Comparison of ENCODE assay signal across 15 cellular contexts in the genomic region with DNA sequence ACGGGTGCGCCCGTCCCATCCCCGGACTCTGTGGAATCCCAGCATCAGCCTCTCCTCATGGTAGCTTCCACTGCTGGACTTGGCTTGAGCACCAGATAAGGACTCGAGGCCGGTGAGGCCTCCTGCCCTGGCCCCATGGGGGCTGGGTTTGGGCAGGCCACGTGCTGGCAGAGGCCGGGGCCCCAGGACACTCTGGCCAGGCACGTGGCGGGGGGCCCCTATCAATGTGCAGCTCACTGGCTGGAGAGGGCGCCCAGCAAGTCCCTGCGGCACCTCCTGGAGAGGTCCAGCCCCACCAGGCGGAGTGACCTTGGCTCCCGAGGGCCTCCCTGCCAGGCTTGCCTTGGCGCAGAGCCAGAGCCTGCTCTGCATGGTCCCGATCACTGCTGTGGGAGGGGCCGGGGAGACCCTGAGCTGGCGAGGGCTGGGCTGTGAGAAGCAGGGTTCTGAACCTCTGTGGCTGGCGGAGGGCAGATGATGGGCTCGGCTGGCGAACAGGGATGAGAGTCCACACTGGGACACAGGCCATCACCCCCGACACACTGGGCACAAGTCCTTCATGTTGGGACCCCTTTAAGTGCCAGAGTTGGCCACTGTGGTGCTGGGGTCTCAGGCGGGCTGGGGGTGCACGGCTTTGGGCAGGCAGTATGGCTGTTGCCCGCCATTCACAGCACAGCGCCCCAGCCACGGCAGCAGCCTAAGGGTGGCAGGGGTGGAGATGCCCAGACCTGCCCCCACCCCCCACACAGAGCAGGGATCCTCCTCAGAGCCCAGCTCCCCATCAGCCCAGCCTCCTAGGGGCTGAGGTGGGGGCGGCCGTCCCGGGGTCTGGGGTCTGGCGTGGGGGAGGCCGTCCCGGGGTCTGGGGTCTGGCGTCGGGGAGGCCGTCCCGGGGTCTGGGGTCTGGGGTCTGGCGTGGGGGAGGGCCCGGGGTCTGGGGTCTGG. TPM values are rescaled to one million over a fixed set of nuclear protein-coding genes. Genes with fewer than 3 reads are reported as not detected.
A peak's percentile ranks its signal among the peaks of the same experiment; 100 is the strongest.
DNase-seq lines count a peak whose midpoint lies in the region; ATAC-seq and TF ChIP-seq lines count a peak whose summit lies in the region.
"Had no signal": no experiment of that assay in that cellular context is flagged by ENCODE, and none has a peak within 500 bp of the region (broad histone marks: within the 10 kb centered on the region; RNA-seq: fewer than 3 reads in every experiment).

No MANE protein-coding gene starts in this region.

- in situ Hi-C loops in transverse colon (cut with MboI; ENCODE audit: low pct_ligation_motif_present in 1 of 4, low pct_unique_long_range_greater_than_20kb in 1 of 4, low sequenced_read_pairs in 3 of 4): no loop called here
- in situ Hi-C loops in ACHN (cut with HindIII; ENCODE audit: low pct_ligation_motif_present, low pct_unique_long_range_greater_than_20kb, low sequenced_read_pairs): no loop called here

- H3K4me1 Mint-ChIP-seq in activated naive CD8-positive, alpha-beta T cell treated with anti-CD3 and anti-CD28 coated beads, Interleukin-2, amount 10 ng/mL, durations not matched to agents 7 days and 5 days: no peaks in the 10 kb centered on the region
- H3K4me1 Mint-ChIP-seq in activated naive CD8-positive, alpha-beta T cell treated with anti-CD3 and anti-CD28 coated beads for 36 hours: no peaks in the 10 kb centered on the region
- no peaks in the 10 kb centered on the region for H3K4me1 Mint-ChIP-seq in activated CD4-positive, alpha-beta memory T cell treated with anti-CD3 and anti-CD28 coated beads for 36 hours (ENCODE audit: low read depth)

- WGBS in liver: 37% methylated on average over 39 of the region's 39 CpGs
- WGBS in transverse colon (ENCODE audit: low coverage in 1 of 2), 2 donors: 76% methylated on average over 21 of the region's 39 CpGs; no CpG with 5 or more reads in 1 of the 2 donors

- peak in 1 of 2 donors; percentile 64 for TF ChIP-seq RAD21 in liver (IDR thresholded peaks at IDR 0.05)

- H3K36me3 ChIP-seq in liver (ENCODE audit: control insufficient read depth in 4 of 4, insufficient read depth in 3 of 4, low read depth in 1 of 4, low read length in 3 of 4) (peaks cover 0 to 2% (median 0%) of the 10 kb centered on the region in 4 donors), transverse colon (no peaks in the 10 kb centered on the region)

- peak overlapping the region; percentile 86 for H3K27ac ChIP-seq in RWPE1
- peak overlapping the region; percentile 90 to 91 for H3K27ac ChIP-seq in liver (ENCODE audit: low read depth in 1 of 2, low read length in 2 of 2)
- no peak overlapping the region for H3K27ac ChIP-seq in transverse colon
- H3K27ac ChIP-seq: parathyroid adenoma had no signal

- H3K9me3 ChIP-seq in liver (ENCODE audit: control insufficient read depth in 4 of 4, low read length in 3 of 4): no peaks in the 10 kb centered on the region
- no peaks in the 10 kb centered on the region for H3K9me3 ChIP-seq in transverse colon
- H3K9me3 ChIP-seq: esophagus muscularis mucosa had no signal

- H3K4me1 ChIP-seq in liver (ENCODE audit: control insufficient read depth in 4 of 4, insufficient read depth in 4 of 4, low read length in 3 of 4) (peaks cover 69 to 97% (median 86%) of the 10 kb centered on the region in 4 donors), transverse colon (peaks cover 31 to 80% (median 62%) of the 10 kb centered on the region in 4 donors)

- no peak overlapping the region for H3K4me3 Mint-ChIP-seq in activated naive CD8-positive, alpha-beta T cell treated with anti-CD3 and anti-CD28 coated beads, Interleukin-2, amount 10 ng/mL, durations not matched to agents 7 days and 5 days
- H3K4me3 Mint-ChIP-seq in activated naive CD8-positive, alpha-beta T cell treated with anti-CD3 and anti-CD28 coated beads for 36 hours: no peak overlapping the region
- H3K4me3 Mint-ChIP-seq in activated CD4-positive, alpha-beta memory T cell treated with anti-CD3 and anti-CD28 coated beads for 36 hours: no peak overlapping the region
- H3K4me3 Mint-ChIP-seq: activated T-cell treated with anti-CD3 and anti-CD28 coated beads, Interleukin-2, amount 50 U/mL, for 24 hours; T-helper 17 cell had no signal

- no peaks in the 10 kb centered on the region for H3K9me3 Mint-ChIP-seq in activated naive CD8-positive, alpha-beta T cell treated with anti-CD3 and anti-CD28 coated beads, Interleukin-2, amount 10 ng/mL, durations not matched to agents 7 days and 5 days
- H3K9me3 Mint-ChIP-seq in activated naive CD8-positive, alpha-beta T cell treated with anti-CD3 and anti-CD28 coated beads for 36 hours: no peaks in the 10 kb centered on the region
- H3K9me3 Mint-ChIP-seq in activated CD4-positive, alpha-beta memory T cell treated with anti-CD3 and anti-CD28 coated beads for 36 hours: no peaks in the 10 kb centered on the region
- H3K9me3 Mint-ChIP-seq: activated T-cell treated with anti-CD3 and anti-CD28 coated beads, Interleukin-2, amount 50 U/mL, for 24 hours had no signal

- no peaks in the 10 kb centered on the region for H3K27me3 ChIP-seq in liver (ENCODE audit: control insufficient read depth in 4 of 4, insufficient read depth in 4 of 4, low read length in 3 of 4)
- no peaks in the 10 kb centered on the region for H3K27me3 ChIP-seq in transverse colon
- H3K27me3 ChIP-seq: esophagus muscularis mucosa had no signal

- H3K9ac ChIP-seq in liver (ENCODE audit: low read depth in 1 of 2, low read length in 2 of 2): no peak overlapping the region
- H3K9ac ChIP-seq: parathyroid adenoma had no signal

- H3K4me3 ChIP-seq in liver (ENCODE audit: low read depth in 1 of 3, low read length in 3 of 3) (no peak overlapping the region), transverse colon (no peak overlapping the region)
- H3K4me3 ChIP-seq: esophagus muscularis mucosa had no signal

- intact Hi-C loops in transverse colon (cut with DNase I; ENCODE audit: low total_unique reads): no loop called here
- intact Hi-C loops in activated CD4-positive, alpha-beta memory T cell treated with anti-CD3 and anti-CD28 coated beads for 36 hours (cut with micrococcal nuclease): no loop called here

- no peak for ATAC-seq in activated naive CD8-positive, alpha-beta T cell treated with anti-CD3 and anti-CD28 coated beads, Interleukin-2, amount 10 ng/mL, durations not matched to agents 7 days and 5 days (ENCODE audit: low read depth)
- ATAC-seq: T-helper 17 cell had no signal

- H3K36me3 Mint-ChIP-seq in activated naive CD8-positive, alpha-beta T cell treated with anti-CD3 and anti-CD28 coated beads, Interleukin-2, amount 10 ng/mL, durations not matched to agents 7 days and 5 days: no peaks in the 10 kb centered on the region
- H3K36me3 Mint-ChIP-seq in activated naive CD8-positive, alpha-beta T cell treated with anti-CD3 and anti-CD28 coated beads for 36 hours: no peaks in the 10 kb centered on the region
- H3K36me3 Mint-ChIP-seq in activated CD4-positive, alpha-beta memory T cell treated with anti-CD3 and anti-CD28 coated beads for 36 hours: no peaks in the 10 kb centered on the region

- TF ChIP-seq EP300 in transverse colon (IDR thresholded peaks at IDR 0.05; ENCODE audit: low read depth): no peak

- TF ChIP-seq POLR2A in transverse colon (IDR thresholded peaks at IDR 0.05): no peak

- peak; percentile 25 for DNase-seq in activated naive CD8-positive, alpha-beta T cell treated with anti-CD3 and anti-CD28 coated beads, Interleukin-2, amount 10 ng/mL, durations not matched to agents 7 days and 5 days
- DNase-seq in activated naive CD8-positive, alpha-beta T cell treated with anti-CD3 and anti-CD28 coated beads for 36 hours: no peak
- DNase-seq in RWPE1 (ENCODE audit: low spot score) (no peak), transverse colon (peak; percentile 46), NCI-H226 (no peak), ACHN (no peak)
- DNase-seq in activated CD4-positive, alpha-beta memory T cell treated with anti-CD3 and anti-CD28 coated beads for 36 hours: no peak
- DNase-seq: activated T-cell treated with anti-CD3 and anti-CD28 coated beads, Interleukin-2, amount 50 U/mL, for 24 hours; midbrain; MM.1S; trophoblast cell had no signal

- POLR2A ChIA-PET in activated naive CD8-positive, alpha-beta T cell treated with anti-CD3 and anti-CD28 coated beads, Interleukin-2, amount 10 ng/mL, durations not matched to agents 7 days and 5 days (lab: Charles Lee): no interaction called here
- POLR2A ChIA-PET in RWPE1 (lab: Yijun Ruan, JAX; ENCODE audit: low non-redundant PET): no interaction called here
- POLR2A ChIA-PET in activated CD4-positive, alpha-beta memory T cell treated with anti-CD3 and anti-CD28 coated beads for 36 hours (lab: Charles Lee): no interaction called here

- CTCF ChIA-PET in RWPE1 (lab: Yijun Ruan, JAX): interaction anchor here (0.6 kb wide), 3 partner anchors 150 to 649 kb away, joined by 3 to 7 read pairs (median 3); no protein-coding TSS in a partner anchor
- CTCF ChIA-PET in activated CD4-positive, alpha-beta memory T cell treated with anti-CD3 and anti-CD28 coated beads for 36 hours (lab: Charles Lee): interaction anchor here (0.9 to 1.5 kb wide), 2 partner anchors 11 to 38 kb away, joined by 3 read pairs; no protein-coding TSS in a partner anchor

- no peaks in the 10 kb centered on the region for H3K27me3 Mint-ChIP-seq in activated naive CD8-positive, alpha-beta T cell treated with anti-CD3 and anti-CD28 coated beads, Interleukin-2, amount 10 ng/mL, durations not matched to agents 7 days and 5 days
- H3K27me3 Mint-ChIP-seq in activated naive CD8-positive, alpha-beta T cell treated with anti-CD3 and anti-CD28 coated beads for 36 hours: no peaks in the 10 kb centered on the region
- H3K27me3 Mint-ChIP-seq in activated CD4-positive, alpha-beta memory T cell treated with anti-CD3 and anti-CD28 coated beads for 36 hours: no peaks in the 10 kb centered on the region
- H3K27me3 Mint-ChIP-seq: activated T-cell treated with anti-CD3 and anti-CD28 coated beads, Interleukin-2, amount 50 U/mL, for 24 hours; T-helper 17 cell had no signal

- H3K27ac Mint-ChIP-seq in activated naive CD8-positive, alpha-beta T cell treated with anti-CD3 and anti-CD28 coated beads, Interleukin-2, amount 10 ng/mL, durations not matched to agents 7 days and 5 days: no peak overlapping the region
- no peak overlapping the region for H3K27ac Mint-ChIP-seq in activated naive CD8-positive, alpha-beta T cell treated with anti-CD3 and anti-CD28 coated beads for 36 hours
- no peak overlapping the region for H3K27ac Mint-ChIP-seq in activated CD4-positive, alpha-beta memory T cell treated with anti-CD3 and anti-CD28 coated beads for 36 hours
- H3K27ac Mint-ChIP-seq: activated T-cell treated with anti-CD3 and anti-CD28 coated beads, Interleukin-2, amount 50 U/mL, for 24 hours had no signal

- no peak for TF ChIP-seq CTCF in RWPE1 (conservative IDR thresholded peaks at IDR 0.05; ENCODE audit: low read depth)
- no peak for TF ChIP-seq CTCF in liver (IDR thresholded peaks at IDR 0.05; ENCODE audit: low read depth, low read length, missing input control)
- TF ChIP-seq CTCF in transverse colon (IDR thresholded peaks at IDR 0.05): no peak

RNA-seq across cellular contexts. Expression of a gene that starts 19.1 kb away (rescaled TPM):
- 10 to 100 TPM; 26.2 to 26.3 TPM for total RNA-seq in activated naive CD8-positive, alpha-beta T cell treated with anti-CD3 and anti-CD28 coated beads, Interleukin-2, amount 10 ng/mL, durations not matched to agents 7 days and 5 days
- 10 to 100 TPM; 30.1 to 30.9 TPM for total RNA-seq in activated naive CD8-positive, alpha-beta T cell treated with anti-CD3 and anti-CD28 coated beads for 36 hours
- total RNA-seq in liver: 10 to 100 TPM; 18.0 to 36.1 TPM
- 10 to 100 TPM; 16.9 to 30.3 TPM for polyA plus RNA-seq in liver
- 10 to 100 TPM; 22.4 to 66.7 (median 46.9) TPM for total RNA-seq in transverse colon
- 10 to 100 TPM; 30.6 to 30.9 TPM for total RNA-seq in activated CD4-positive, alpha-beta memory T cell treated with anti-CD3 and anti-CD28 coated beads for 36 hours

Comparison
In these comparisons a context has a peak if more than half of its experiments do, and no peak if none do; other contexts are left out.
1. DNase-seq: peak in activated naive CD8-positive, alpha-beta T cell treated with anti-CD3 and anti-CD28 coated beads, Interleukin-2, amount 10 ng/mL, durations not matched to agents 7 days and 5 days (single experiment) and transverse colon (single experiment); none in activated naive CD8-positive, alpha-beta T cell treated with anti-CD3 and anti-CD28 coated beads for 36 hours (single experiment), RWPE1 (single experiment), activated CD4-positive, alpha-beta memory T cell treated with anti-CD3 and anti-CD28 coated beads for 36 hours (single experiment), NCI-H226 (single experiment) and ACHN (single experiment).
2. H3K27ac ChIP-seq: peak in RWPE1 (single experiment) and liver (2 of 2); none in transverse colon (0 of 4).